In the genomic region with DNA sequence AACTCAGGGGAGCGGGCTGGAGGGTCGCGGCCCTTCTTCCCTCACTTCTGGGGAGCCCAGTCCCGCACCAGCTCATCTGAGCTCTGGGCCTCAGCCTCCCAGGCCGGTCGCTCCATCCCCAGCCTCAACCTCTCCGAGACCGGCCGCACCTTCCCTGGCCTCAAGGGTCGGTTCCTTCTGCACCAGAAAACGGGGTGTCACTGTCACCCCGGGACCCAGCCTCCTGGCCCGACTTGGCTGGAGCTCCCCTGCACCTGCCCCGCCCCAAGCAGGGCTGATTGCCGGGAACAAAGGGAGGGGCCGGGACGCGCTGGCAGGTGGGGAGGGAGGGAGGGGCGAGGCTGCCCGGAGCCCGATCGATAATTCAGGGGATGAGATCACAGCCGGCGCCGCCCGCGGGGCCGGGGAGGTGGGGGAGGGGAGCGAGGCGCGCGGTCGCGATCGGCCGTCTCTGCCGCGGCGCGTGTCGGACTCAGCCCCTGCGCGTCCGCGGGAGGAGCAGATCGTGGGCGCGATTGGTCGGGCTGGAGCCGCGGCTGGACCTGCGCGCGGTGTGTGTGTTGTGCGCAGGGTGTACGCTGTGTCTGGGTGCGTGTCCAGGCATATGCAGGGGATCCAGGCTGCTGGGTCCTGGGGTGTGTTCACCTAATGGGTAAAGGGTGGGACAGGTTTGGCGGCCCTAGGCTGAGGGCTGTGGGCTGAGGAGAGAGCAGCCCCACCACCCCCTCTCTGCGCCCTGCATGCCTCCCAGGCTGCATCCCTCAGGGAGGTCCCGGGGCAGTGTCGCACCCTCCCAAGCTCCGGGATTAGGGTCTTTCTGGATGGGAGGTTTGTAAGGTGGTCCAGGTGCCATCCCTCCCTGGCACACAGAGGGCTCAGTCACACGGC, we compare ENCODE assay signal across 1 cellular context.
TF ChIP-seq lines count a peak whose summit lies in the region.

No MANE protein-coding gene starts in this region.

TF ChIP-seq in HepG2, 621 proteins besides CTCF, POLR2A, EP300 and RAD21 (continued from another document and continues in another):
- TF ChIP-seq, protein P1, sequence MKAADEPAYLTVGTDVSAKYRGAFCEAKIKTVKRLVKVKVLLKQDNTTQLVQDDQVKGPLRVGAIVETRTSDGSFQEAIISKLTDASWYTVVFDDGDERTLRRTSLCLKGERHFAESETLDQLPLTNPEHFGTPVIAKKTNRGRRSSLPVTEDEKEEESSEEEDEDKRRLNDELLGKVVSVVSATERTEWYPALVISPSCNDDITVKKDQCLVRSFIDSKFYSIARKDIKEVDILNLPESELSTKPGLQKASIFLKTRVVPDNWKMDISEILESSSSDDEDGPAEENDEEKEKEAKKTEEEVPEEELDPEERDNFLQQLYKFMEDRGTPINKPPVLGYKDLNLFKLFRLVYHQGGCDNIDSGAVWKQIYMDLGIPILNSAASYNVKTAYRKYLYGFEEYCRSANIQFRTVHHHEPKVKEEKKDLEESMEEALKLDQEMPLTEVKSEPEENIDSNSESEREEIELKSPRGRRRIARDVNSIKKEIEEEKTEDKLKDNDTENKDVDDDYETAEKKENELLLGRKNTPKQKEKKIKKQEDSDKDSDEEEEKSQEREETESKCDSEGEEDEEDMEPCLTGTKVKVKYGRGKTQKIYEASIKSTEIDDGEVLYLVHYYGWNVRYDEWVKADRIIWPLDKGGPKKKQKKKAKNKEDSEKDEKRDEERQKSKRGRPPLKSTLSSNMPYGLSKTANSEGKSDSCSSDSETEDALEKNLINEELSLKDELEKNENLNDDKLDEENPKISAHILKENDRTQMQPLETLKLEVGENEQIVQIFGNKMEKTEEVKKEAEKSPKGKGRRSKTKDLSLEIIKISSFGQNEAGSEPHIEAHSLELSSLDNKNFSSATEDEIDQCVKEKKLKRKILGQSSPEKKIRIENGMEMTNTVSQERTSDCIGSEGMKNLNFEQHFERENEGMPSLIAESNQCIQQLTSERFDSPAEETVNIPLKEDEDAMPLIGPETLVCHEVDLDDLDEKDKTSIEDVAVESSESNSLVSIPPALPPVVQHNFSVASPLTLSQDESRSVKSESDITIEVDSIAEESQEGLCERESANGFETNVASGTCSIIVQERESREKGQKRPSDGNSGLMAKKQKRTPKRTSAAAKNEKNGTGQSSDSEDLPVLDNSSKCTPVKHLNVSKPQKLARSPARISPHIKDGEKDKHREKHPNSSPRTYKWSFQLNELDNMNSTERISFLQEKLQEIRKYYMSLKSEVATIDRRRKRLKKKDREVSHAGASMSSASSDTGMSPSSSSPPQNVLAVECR (CRISPR knock-in tag; IDR thresholded peaks at IDR 0.05; ENCODE audit: borderline replicate concordance), result peak; percentile 68; the same call in 1 of the 2 replicates
- TF ChIP-seq GATA4 (IDR thresholded peaks at IDR 0.05; ENCODE audit: borderline replicate concordance, low read depth) (no peak), SAFB2 (CRISPR knock-in tag; IDR thresholded peaks at IDR 0.05; ENCODE audit: borderline replicate concordance, low read depth) (peak; percentile 93), ZNF431 (CRISPR knock-in tag; IDR thresholded peaks at IDR 0.05; ENCODE audit: borderline replicate concordance, low read depth) (peak; percentile 73; the same call in 1 of the 2 replicates), MED13 (CRISPR knock-in tag; IDR thresholded peaks at IDR 0.05) (no peak), TEAD3 (CRISPR knock-in tag; optimal IDR thresholded peaks at IDR 0.05; ENCODE audit: borderline replicate concordance) (peak; percentile 46), PHF5A (CRISPR knock-in tag; IDR thresholded peaks at IDR 0.05; ENCODE audit: low read depth, unreplicated experiment) (peak; percentile 71), HNRNPL (IDR thresholded peaks at IDR 0.05; ENCODE audit: low read depth, low read length) (no peak), ZNF484 (CRISPR knock-in tag; IDR thresholded peaks at IDR 0.05; ENCODE audit: borderline replicate concordance, low read depth) (no peak), GTF2F1 (IDR thresholded peaks at IDR 0.05; ENCODE audit: low read length) (no peak), PCBP1 (IDR thresholded peaks at IDR 0.05; ENCODE audit: borderline replicate concordance, low read depth, low read length) (0 out of 2 replicates have a peak, but pooled peaks have one; percentile 51), RBM22 (optimal IDR thresholded peaks at IDR 0.05; ENCODE audit: low read length) (no peak), SRSF1 (optimal IDR thresholded peaks at IDR 0.05; ENCODE audit: low read depth, low read length) (no peak), EEA1 (CRISPR knock-in tag; IDR thresholded peaks at IDR 0.05; ENCODE audit: borderline replicate concordance) (0 out of 2 replicates have a peak, but pooled peaks have one; percentile 49), SP5 (CRISPR knock-in tag; IDR thresholded peaks at IDR 0.05; ENCODE audit: borderline replicate concordance, low read depth) (peak; percentile 89), ZMYM2 (CRISPR knock-in tag; IDR thresholded peaks at IDR 0.05) (no peak), MXI1 (IDR thresholded peaks at IDR 0.05; ENCODE audit: borderline replicate concordance, low read depth, low read length) (peak; percentile 41; the same call in 1 of the 3 replicates), CHD2 (IDR thresholded peaks at IDR 0.05; ENCODE audit: low read depth, low read length) (peak; percentile 50; the same call in 1 of the 2 replicates), AGO1 (IDR thresholded peaks at IDR 0.05; ENCODE audit: low read depth, low read length, poor library complexity, severe bottlenecking) (peak; percentile 76), NR2F6 (IDR thresholded peaks at IDR 0.05) (no peak), NR2F6 (CRISPR knock-in tag; IDR thresholded peaks at IDR 0.05) (peak; percentile 60; the same call in 1 of the 2 replicates), POLR2AphosphoS5 (IDR thresholded peaks at IDR 0.05; ENCODE audit: low read depth, low read length) (0 out of 2 replicates have a peak, but pooled peaks have one; percentile 4), ZNF343 (CRISPR knock-in tag; IDR thresholded peaks at IDR 0.05) (0 out of 2 replicates have a peak, but pooled peaks have one; percentile 69), GFI1 (CRISPR knock-in tag; IDR thresholded peaks at IDR 0.05; ENCODE audit: borderline replicate concordance) (no peak), ZNF564 (CRISPR knock-in tag; IDR thresholded peaks at IDR 0.05) (no peak)
- TF ChIP-seq, protein P2, sequence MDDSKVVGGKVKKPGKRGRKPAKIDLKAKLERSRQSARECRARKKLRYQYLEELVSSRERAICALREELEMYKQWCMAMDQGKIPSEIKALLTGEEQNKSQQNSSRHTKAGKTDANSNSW (CRISPR knock-in tag; IDR thresholded peaks at IDR 0.05; ENCODE audit: borderline replicate concordance), result no peak
- TF ChIP-seq, protein P3, sequence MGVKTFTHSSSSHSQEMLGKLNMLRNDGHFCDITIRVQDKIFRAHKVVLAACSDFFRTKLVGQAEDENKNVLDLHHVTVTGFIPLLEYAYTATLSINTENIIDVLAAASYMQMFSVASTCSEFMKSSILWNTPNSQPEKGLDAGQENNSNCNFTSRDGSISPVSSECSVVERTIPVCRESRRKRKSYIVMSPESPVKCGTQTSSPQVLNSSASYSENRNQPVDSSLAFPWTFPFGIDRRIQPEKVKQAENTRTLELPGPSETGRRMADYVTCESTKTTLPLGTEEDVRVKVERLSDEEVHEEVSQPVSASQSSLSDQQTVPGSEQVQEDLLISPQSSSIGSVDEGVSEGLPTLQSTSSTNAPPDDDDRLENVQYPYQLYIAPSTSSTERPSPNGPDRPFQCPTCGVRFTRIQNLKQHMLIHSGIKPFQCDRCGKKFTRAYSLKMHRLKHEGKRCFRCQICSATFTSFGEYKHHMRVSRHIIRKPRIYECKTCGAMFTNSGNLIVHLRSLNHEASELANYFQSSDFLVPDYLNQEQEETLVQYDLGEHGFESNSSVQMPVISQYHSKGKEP (CRISPR knock-in tag; IDR thresholded peaks at IDR 0.05), result no peak
- TF ChIP-seq, protein P4, sequence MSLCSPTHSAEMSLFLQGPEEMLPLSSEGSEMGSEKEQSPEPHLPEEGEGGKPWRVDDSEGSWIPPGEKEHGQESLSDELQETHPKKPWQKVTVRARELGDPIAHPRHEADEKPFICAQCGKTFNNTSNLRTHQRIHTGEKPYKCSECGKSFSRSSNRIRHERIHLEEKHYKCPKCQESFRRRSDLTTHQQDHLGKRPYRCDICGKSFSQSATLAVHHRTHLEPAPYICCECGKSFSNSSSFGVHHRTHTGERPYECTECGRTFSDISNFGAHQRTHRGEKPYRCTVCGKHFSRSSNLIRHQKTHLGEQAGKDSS (CRISPR knock-in tag; IDR thresholded peaks at IDR 0.05; ENCODE audit: borderline replicate concordance, low read depth), result 0 out of 2 replicates have a peak, but pooled peaks have one; percentile 59
- TF ChIP-seq, protein P5, sequence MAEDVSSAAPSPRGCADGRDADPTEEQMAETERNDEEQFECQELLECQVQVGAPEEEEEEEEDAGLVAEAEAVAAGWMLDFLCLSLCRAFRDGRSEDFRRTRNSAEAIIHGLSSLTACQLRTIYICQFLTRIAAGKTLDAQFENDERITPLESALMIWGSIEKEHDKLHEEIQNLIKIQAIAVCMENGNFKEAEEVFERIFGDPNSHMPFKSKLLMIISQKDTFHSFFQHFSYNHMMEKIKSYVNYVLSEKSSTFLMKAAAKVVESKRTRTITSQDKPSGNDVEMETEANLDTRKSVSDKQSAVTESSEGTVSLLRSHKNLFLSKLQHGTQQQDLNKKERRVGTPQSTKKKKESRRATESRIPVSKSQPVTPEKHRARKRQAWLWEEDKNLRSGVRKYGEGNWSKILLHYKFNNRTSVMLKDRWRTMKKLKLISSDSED (CRISPR knock-in tag; IDR thresholded peaks at IDR 0.05), result no peak
- TF ChIP-seq, protein P6, sequence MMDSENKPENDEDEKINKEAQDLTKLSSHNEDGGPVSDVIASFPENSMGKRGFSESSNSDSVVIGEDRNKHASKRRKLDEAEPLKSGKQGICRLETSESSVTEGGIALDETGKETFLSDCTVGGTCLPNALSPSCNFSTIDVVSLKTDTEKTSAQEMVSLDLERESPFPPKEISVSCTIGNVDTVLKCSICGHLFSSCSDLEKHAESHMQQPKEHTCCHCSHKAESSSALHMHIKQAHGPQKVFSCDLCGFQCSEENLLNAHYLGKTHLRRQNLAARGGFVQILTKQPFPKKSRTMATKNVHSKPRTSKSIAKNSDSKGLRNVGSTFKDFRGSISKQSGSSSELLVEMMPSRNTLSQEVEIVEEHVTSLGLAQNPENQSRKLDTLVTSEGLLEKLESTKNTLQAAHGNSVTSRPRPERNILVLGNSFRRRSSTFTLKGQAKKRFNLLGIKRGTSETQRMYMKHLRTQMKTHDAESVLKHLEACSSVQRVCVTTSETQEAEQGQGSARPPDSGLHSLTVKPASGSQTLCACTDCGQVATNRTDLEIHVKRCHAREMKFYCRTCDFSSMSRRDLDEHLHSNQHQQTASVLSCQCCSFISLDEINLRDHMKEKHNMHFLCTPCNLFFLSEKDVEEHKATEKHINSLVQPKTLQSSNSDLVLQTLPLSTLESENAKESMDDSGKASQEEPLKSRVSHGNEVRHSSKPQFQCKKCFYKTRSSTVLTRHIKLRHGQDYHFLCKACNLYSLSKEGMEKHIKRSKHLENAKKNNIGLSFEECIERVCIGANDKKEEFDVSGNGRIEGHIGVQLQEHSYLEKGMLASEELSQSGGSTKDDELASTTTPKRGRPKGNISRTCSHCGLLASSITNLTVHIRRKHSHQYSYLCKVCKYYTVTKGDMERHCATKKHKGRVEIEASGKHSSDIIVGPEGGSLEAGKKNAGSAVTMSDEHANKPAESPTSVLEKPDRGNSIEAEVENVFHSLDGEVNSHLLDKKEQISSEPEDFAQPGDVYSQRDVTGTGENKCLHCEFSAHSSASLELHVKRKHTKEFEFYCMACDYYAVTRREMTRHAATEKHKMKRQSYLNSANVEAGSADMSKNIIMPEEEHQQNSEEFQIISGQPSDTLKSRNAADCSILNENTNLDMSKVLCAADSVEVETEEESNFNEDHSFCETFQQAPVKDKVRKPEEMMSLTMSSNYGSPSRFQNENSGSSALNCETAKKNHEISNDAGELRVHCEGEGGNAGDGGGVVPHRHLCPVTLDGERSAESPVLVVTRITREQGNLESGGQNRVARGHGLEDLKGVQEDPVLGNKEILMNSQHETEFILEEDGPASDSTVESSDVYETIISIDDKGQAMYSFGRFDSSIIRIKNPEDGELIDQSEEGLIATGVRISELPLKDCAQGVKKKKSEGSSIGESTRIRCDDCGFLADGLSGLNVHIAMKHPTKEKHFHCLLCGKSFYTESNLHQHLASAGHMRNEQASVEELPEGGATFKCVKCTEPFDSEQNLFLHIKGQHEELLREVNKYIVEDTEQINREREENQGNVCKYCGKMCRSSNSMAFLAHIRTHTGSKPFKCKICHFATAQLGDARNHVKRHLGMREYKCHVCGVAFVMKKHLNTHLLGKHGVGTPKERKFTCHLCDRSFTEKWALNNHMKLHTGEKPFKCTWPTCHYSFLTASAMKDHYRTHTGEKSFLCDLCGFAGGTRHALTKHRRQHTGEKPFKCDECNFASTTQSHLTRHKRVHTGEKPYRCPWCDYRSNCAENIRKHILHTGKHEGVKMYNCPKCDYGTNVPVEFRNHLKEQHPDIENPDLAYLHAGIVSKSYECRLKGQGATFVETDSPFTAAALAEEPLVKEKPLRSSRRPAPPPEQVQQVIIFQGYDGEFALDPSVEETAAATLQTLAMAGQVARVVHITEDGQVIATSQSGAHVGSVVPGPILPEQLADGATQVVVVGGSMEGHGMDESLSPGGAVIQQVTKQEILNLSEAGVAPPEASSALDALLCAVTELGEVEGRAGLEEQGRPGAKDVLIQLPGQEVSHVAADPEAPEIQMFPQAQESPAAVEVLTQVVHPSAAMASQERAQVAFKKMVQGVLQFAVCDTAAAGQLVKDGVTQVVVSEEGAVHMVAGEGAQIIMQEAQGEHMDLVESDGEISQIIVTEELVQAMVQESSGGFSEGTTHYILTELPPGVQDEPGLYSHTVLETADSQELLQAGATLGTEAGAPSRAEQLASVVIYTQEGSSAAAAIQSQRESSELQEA (CRISPR knock-in tag; IDR thresholded peaks at IDR 0.05; ENCODE audit: not compliant biosample characterization), result no peak
- TF ChIP-seq, protein P7, sequence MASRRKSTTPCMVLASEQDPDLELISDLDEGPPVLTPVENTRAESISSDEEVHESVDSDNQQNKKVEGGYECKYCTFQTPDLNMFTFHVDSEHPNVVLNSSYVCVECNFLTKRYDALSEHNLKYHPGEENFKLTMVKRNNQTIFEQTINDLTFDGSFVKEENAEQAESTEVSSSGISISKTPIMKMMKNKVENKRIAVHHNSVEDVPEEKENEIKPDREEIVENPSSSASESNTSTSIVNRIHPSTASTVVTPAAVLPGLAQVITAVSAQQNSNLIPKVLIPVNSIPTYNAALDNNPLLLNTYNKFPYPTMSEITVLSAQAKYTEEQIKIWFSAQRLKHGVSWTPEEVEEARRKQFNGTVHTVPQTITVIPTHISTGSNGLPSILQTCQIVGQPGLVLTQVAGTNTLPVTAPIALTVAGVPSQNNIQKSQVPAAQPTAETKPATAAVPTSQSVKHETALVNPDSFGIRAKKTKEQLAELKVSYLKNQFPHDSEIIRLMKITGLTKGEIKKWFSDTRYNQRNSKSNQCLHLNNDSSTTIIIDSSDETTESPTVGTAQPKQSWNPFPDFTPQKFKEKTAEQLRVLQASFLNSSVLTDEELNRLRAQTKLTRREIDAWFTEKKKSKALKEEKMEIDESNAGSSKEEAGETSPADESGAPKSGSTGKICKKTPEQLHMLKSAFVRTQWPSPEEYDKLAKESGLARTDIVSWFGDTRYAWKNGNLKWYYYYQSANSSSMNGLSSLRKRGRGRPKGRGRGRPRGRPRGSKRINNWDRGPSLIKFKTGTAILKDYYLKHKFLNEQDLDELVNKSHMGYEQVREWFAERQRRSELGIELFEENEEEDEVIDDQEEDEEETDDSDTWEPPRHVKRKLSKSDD (CRISPR knock-in tag; IDR thresholded peaks at IDR 0.05; ENCODE audit: low read depth), result no peak
- TF ChIP-seq, protein P8, sequence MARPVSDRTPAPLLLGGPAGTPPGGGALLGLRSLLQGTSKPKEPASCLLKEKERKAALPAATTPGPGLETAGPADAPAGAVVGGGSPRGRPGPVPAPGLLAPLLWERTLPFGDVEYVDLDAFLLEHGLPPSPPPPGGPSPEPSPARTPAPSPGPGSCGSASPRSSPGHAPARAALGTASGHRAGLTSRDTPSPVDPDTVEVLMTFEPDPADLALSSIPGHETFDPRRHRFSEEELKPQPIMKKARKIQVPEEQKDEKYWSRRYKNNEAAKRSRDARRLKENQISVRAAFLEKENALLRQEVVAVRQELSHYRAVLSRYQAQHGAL (CRISPR knock-in tag; IDR thresholded peaks at IDR 0.05; ENCODE audit: not compliant biosample characterization), result no peak
